8 cellular contexts compared by ENCODE assay signal in genomic region chr11:118488480-118489109, GRCh38. TPM values are rescaled to one million over a fixed set of nuclear protein-coding genes. Genes with fewer than 3 reads are reported as not detected.
DNase-seq lines count a peak whose midpoint lies in the region; ATAC-seq and TF ChIP-seq lines count a peak whose summit lies in the region.

No MANE protein-coding gene starts in this region.

- WGBS in smooth muscle cell (ENCODE audit: low lambda C conversion rate) = 28% methylated on average over 7 of the region's 7 CpGs

- H3K9ac ChIP-seq in smooth muscle cell (ENCODE audit: low read depth) = no peak overlapping the region

- H2AFZ ChIP-seq in smooth muscle cell (ENCODE audit: low read depth) = no peak overlapping the region

- H3K27me3 ChIP-seq in ascending aorta (no peaks in the 10 kb centered on the region), smooth muscle cell (ENCODE audit: low read depth) (no peaks in the 10 kb centered on the region)

- intact Hi-C loops in ascending aorta (cut with DNase I) = loop anchor here (1.0 to 10.0 kb wide), 2 partner anchors 87 to 344 kb away; partner anchors contain the start of gene ATP5MG

- no peak overlapping the region for H3K27ac ChIP-seq in ascending aorta
- no peak overlapping the region for H3K27ac ChIP-seq in smooth muscle cell (ENCODE audit: low read depth)

- peaks cover 10% of the 10 kb centered on the region for H3F3A ChIP-seq in smooth muscle cell (ENCODE audit: low read depth)

- TF ChIP-seq CTCF in GM12873 (IDR thresholded peaks at IDR 0.05; ENCODE audit: insufficient read depth, low read depth, low read length, missing control alignments) (peak; percentile 82), ascending aorta (IDR thresholded peaks at IDR 0.05) (peak; percentile 51 to 78 (median 74)), smooth muscle cell (IDR thresholded peaks at IDR 0.05; ENCODE audit: borderline replicate concordance, insufficient read depth, poor library complexity, severe bottlenecking) (peak; percentile 88)

- H3K4me2 ChIP-seq in smooth muscle cell = no peak overlapping the region

- H3K4me1 ChIP-seq in ascending aorta (no peaks in the 10 kb centered on the region), smooth muscle cell (ENCODE audit: low read depth) (no peaks in the 10 kb centered on the region)

- no peaks in the 10 kb centered on the region for H4K20me1 ChIP-seq in smooth muscle cell (ENCODE audit: low read depth)

- no peaks in the 10 kb centered on the region for H3K9me3 ChIP-seq in ascending aorta
- H3K9me3 ChIP-seq in smooth muscle cell (replicated peaks; ENCODE audit: low read depth) = no peaks in the 10 kb centered on the region

- H3K36me3 ChIP-seq in ascending aorta (peaks cover 54 to 90% of the 10 kb centered on the region in 2 donors), smooth muscle cell (ENCODE audit: low read depth) (peaks cover 16% of the 10 kb centered on the region)

- DNase-seq in NCI-H1930 (lab: John Stamatoyannopoulos, UW) (peak; percentile 26 to 43), T-helper 9 cell (peak; percentile 79), ascending aorta (ENCODE audit: low spot score in 2 of 2) (peak in 1 of 2 donors; percentile 73), hippocampal formation (lab: John Stamatoyannopoulos, UW) (peak; percentile 43 to 84), smooth muscle cell (lab: John Stamatoyannopoulos, UW; ENCODE audit: unreplicated experiment) (peak; percentile 6)

- H3K4me3 ChIP-seq in ascending aorta (no peak overlapping the region), smooth muscle cell (no peak overlapping the region)

- H3K79me2 ChIP-seq in smooth muscle cell (ENCODE audit: low read depth) = no peaks in the 10 kb centered on the region

- no peak for ATAC-seq in GM21529 (IDR thresholded peaks at IDR 0.05; ENCODE audit: unreplicated experiment)
- ATAC-seq in GM21528 (IDR thresholded peaks at IDR 0.05; ENCODE audit: low FRiP score, unreplicated experiment) = no peak

RNA-seq across cellular contexts. Expression of gene TTC36, which starts 38.7 kb away (rescaled TPM):
- total RNA-seq in ascending aorta (30.4 TPM), smooth muscle cell (4.6 TPM in 1 of 2 replicates, not detected in the other)
- polyA plus RNA-seq in smooth muscle cell = 0.31 and 1.5 TPM in 2 replicates

RNA-seq across cellular contexts. Expression of gene TMEM25, which starts 42.4 kb away (rescaled TPM):
- total RNA-seq in ascending aorta (133 TPM), smooth muscle cell (21.1 and 48.1 TPM in 2 replicates)
- 23.9 and 27.5 TPM in 2 replicates for polyA plus RNA-seq in smooth muscle cell

RNA-seq across cellular contexts. Expression of gene KMT2A, which starts 52.3 kb away (rescaled TPM):
- 61.3 TPM for total RNA-seq in ascending aorta
- total RNA-seq in smooth muscle cell = 26.6 and 27.8 TPM in 2 replicates
- 15.5 and 19.6 TPM in 2 replicates for polyA plus RNA-seq in smooth muscle cell
